9 cellular contexts compared by ENCODE assay signal in the genomic region with DNA sequence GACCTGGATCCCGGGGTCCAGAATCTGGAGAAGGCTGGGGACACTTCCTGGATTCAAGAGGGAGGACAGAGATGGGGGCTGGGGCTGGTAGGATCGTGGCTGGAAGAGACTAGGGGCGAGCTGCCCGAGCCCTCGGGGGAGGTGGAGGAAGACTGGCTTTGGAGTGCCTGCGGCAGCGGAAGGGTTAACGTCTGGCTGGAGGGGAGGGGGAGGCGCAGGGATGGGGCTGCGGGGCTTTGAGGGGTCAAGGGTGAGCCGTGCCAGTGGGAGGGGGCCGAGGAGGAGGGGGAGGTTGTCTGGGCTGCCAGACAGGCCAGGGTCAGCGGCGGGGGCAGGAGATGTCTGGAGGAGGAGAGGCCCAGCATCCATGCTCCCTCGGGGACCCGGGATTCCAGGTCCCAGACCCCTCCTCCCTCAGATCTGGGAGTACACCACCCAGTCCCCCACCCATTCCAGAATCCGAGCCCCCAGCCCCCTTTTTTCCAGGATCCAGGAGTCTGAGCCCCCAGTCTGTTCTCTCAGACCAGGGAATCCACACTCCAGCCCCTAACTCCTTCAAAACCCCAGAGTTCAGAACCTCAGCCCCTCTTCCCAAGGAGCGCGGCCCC. TPM values are rescaled to one million over a fixed set of nuclear protein-coding genes. Genes with fewer than 3 reads are reported as not detected.
DNase-seq lines count a peak whose midpoint lies in the region; ATAC-seq and TF ChIP-seq lines count a peak whose summit lies in the region.
"Had no signal": no experiment of that assay in that cellular context is flagged by ENCODE, and none has a peak within 500 bp of the region (broad histone marks: within the 10 kb centered on the region; RNA-seq: fewer than 3 reads in every experiment).

No MANE protein-coding gene starts in this region.

- peaks cover 6 to 22% (median 10%) of the 10 kb centered on the region in 3 donors for H3K4me1 Mint-ChIP-seq in CD8-positive, alpha-beta memory T cell
- H3K4me1 Mint-ChIP-seq in stimulated activated effector memory CD8-positive, alpha-beta T cell treated with anti-CD3 and anti-CD28 coated beads, Interleukin-12 subunit alpha, Interleukin-12 subunit beta, amount 100 ng/mL, for 72 hours: peaks cover 37% of the 10 kb centered on the region

- TF ChIP-seq POLR2A in body of pancreas (IDR thresholded peaks at IDR 0.05): no peak

- no peak for TF ChIP-seq CTCF in body of pancreas (IDR thresholded peaks at IDR 0.05)

- H3K4me3 Mint-ChIP-seq in CD8-positive, alpha-beta memory T cell: peak overlapping the region; percentile 76 to 90 (median 81)
- H3K4me3 Mint-ChIP-seq in stimulated activated effector memory CD8-positive, alpha-beta T cell treated with anti-CD3 and anti-CD28 coated beads, Interleukin-12 subunit alpha, Interleukin-12 subunit beta, amount 100 ng/mL, for 72 hours: peak overlapping the region; percentile 76

- ATAC-seq in body of pancreas: no peak
- ATAC-seq in stimulated activated effector memory CD8-positive, alpha-beta T cell treated with anti-CD3 and anti-CD28 coated beads, Interleukin-12 subunit alpha, Interleukin-12 subunit beta, amount 100 ng/mL, for 72 hours: no peak
- ATAC-seq in esophagus mucosa: no peak
- no peak for ATAC-seq in GM21515 (IDR thresholded peaks at IDR 0.05; ENCODE audit: unreplicated experiment)
- no peak for ATAC-seq in HG03159 (IDR thresholded peaks at IDR 0.05; ENCODE audit: unreplicated experiment)

- intact Hi-C loops in body of pancreas (cut with DNase I): loop anchor here (10.0 kb wide), 1 partner anchor 95 kb away; no protein-coding TSS in a partner anchor

- CTCF ChIA-PET in CD8-positive, alpha-beta memory T cell (lab: Charles Lee): no interaction called here

- H3K36me3 Mint-ChIP-seq in CD8-positive, alpha-beta memory T cell: peaks cover 0 to 4% (median 0%) of the 10 kb centered on the region in 3 donors
- H3K36me3 Mint-ChIP-seq in stimulated activated effector memory CD8-positive, alpha-beta T cell treated with anti-CD3 and anti-CD28 coated beads, Interleukin-12 subunit alpha, Interleukin-12 subunit beta, amount 100 ng/mL, for 72 hours: no peaks in the 10 kb centered on the region

- no peak for DNase-seq in CD8-positive, alpha-beta memory T cell
- DNase-seq in M059J (ENCODE audit: low read depth) (peak; percentile 40), body of pancreas (peak in 3 of 4 donors; percentile 18 to 37 (median 23)), islet precursor cell (peak; percentile 97)
- no peak for DNase-seq in stimulated activated effector memory CD8-positive, alpha-beta T cell treated with anti-CD3 and anti-CD28 coated beads, Interleukin-12 subunit alpha, Interleukin-12 subunit beta, amount 100 ng/mL, for 72 hours (ENCODE audit: low spot score in 2 of 2)

- H3K36me3 ChIP-seq in CD8-positive, alpha-beta memory T cell (ENCODE audit: insufficient read depth, low read length): no peaks in the 10 kb centered on the region
- H3K36me3 ChIP-seq in body of pancreas (replicated peaks in 1 of 2; ENCODE audit: insufficient read depth in 1 of 2, low read depth in 2 of 2): no peaks in the 10 kb centered on the region

- peaks cover 5% of the 10 kb centered on the region for H3K27me3 ChIP-seq in CD8-positive, alpha-beta memory T cell (ENCODE audit: insufficient read depth, low read length, poor library complexity, severe bottlenecking)
- H3K27me3 ChIP-seq in body of pancreas: no peaks in the 10 kb centered on the region

- H3K4me1 ChIP-seq in CD8-positive, alpha-beta memory T cell (ENCODE audit: insufficient read depth, low read length): peaks cover 5% of the 10 kb centered on the region
- H3K4me1 ChIP-seq in body of pancreas: peaks cover 31% of the 10 kb centered on the region

- H3K9me3 ChIP-seq in CD8-positive, alpha-beta memory T cell (ENCODE audit: low read length): no peaks in the 10 kb centered on the region
- H3K9me3 ChIP-seq in body of pancreas: no peaks in the 10 kb centered on the region

- POLR2A ChIA-PET in CD8-positive, alpha-beta memory T cell (lab: Charles Lee): no interaction called here

- H3K4me3 ChIP-seq in CD8-positive, alpha-beta memory T cell (ENCODE audit: low read length): peak overlapping the region; percentile 80
- H3K4me3 ChIP-seq in body of pancreas: peak overlapping the region; percentile 61 to 93

- H3K27ac Mint-ChIP-seq in CD8-positive, alpha-beta memory T cell: peak overlapping the region; percentile 47 to 94 (median 84)
- peak overlapping the region; percentile 90 for H3K27ac Mint-ChIP-seq in stimulated activated effector memory CD8-positive, alpha-beta T cell treated with anti-CD3 and anti-CD28 coated beads, Interleukin-12 subunit alpha, Interleukin-12 subunit beta, amount 100 ng/mL, for 72 hours

- H3K9me3 Mint-ChIP-seq in CD8-positive, alpha-beta memory T cell: peaks cover 2 to 11% (median 4%) of the 10 kb centered on the region in 5 donors
- peaks cover 2% of the 10 kb centered on the region for H3K9me3 Mint-ChIP-seq in stimulated activated effector memory CD8-positive, alpha-beta T cell treated with anti-CD3 and anti-CD28 coated beads, Interleukin-12 subunit alpha, Interleukin-12 subunit beta, amount 100 ng/mL, for 72 hours

- peak overlapping the region; percentile 79 for H3K27ac ChIP-seq in CD8-positive, alpha-beta memory T cell (ENCODE audit: low read depth, low read length)
- peak overlapping the region; percentile 85 to 95 (median 91) for H3K27ac ChIP-seq in body of pancreas

- 3 to 4% methylated on average over 18 to 19 of the region's 19 CpGs for WGBS in body of pancreas, 2 donors

- H3K27me3 Mint-ChIP-seq in CD8-positive, alpha-beta memory T cell: peaks cover 27 to 29% of the 10 kb centered on the region in 2 donors

RNA-seq across cellular contexts. Expression of a gene that starts 3.3 kb away (rescaled TPM):
- total RNA-seq in CD8-positive, alpha-beta memory T cell: 1 to 10 TPM; 3.1 to 3.3 TPM
- polyA plus RNA-seq in CD8-positive, alpha-beta memory T cell: 2.2 TPM
- total RNA-seq in M059J (2014; rRNA removed; shearing (Covaris generic)): 4.1 and 13.7 TPM in 2 replicates
- total RNA-seq in body of pancreas: 10 to 100 TPM in 1 of 2 donors, 1 to 10 TPM in 1; 7.9 to 16.3 TPM
- 3.0 TPM for total RNA-seq in esophagus mucosa

RNA-seq across cellular contexts. Expression of a gene that starts 33.9 kb away (rescaled TPM):
- total RNA-seq in CD8-positive, alpha-beta memory T cell: not detected
- polyA plus RNA-seq in CD8-positive, alpha-beta memory T cell: not detected
- total RNA-seq in M059J (2014; rRNA removed; shearing (Covaris generic)): not detected in 2 replicates
- total RNA-seq in body of pancreas (10 to 100 TPM in 1 of 2 donors, 1 to 10 TPM in 1; 1.8 to 15.8 TPM), esophagus mucosa (not detected)

RNA-seq across cellular contexts. Expression of a gene that starts 43.2 kb away (rescaled TPM):
- under 1 TPM; 0.33 to 0.35 TPM for total RNA-seq in CD8-positive, alpha-beta memory T cell
- not detected for polyA plus RNA-seq in CD8-positive, alpha-beta memory T cell
- not detected in 2 replicates for total RNA-seq in M059J (2014; rRNA removed; shearing (Covaris generic))
- not detected for total RNA-seq in body of pancreas
- total RNA-seq in esophagus mucosa: 0.80 TPM
- total RNA-seq: LHCN-M2 had no signal

RNA-seq across cellular contexts. Expression of a gene that starts 59.7 kb away (rescaled TPM):
- total RNA-seq in CD8-positive, alpha-beta memory T cell: under 1 TPM in 1 of 2 experiments, not detected in 1; 0.13 TPM
- polyA plus RNA-seq in CD8-positive, alpha-beta memory T cell: not detected
- not detected in 2 replicates for total RNA-seq in M059J (2014; rRNA removed; shearing (Covaris generic))
- under 1 TPM in 1 of 2 donors, not detected in 1; 0.52 TPM for total RNA-seq in body of pancreas
- total RNA-seq in esophagus mucosa: not detected
- total RNA-seq: LHCN-M2 had no signal

Comparison
In these comparisons a context has a peak if more than half of its experiments do, and no peak if none do; other contexts are left out.
1. DNase-seq: peak in M059J (single experiment), body of pancreas (3 of 4) and islet precursor cell (single experiment); none in CD8-positive, alpha-beta memory T cell (0 of 5) and stimulated activated effector memory CD8-positive, alpha-beta T cell treated with anti-CD3 and anti-CD28 coated beads, Interleukin-12 subunit alpha, Interleukin-12 subunit beta, amount 100 ng/mL, for 72 hours (0 of 2).